18 cellular contexts compared by ENCODE assay signal in the genomic region with DNA sequence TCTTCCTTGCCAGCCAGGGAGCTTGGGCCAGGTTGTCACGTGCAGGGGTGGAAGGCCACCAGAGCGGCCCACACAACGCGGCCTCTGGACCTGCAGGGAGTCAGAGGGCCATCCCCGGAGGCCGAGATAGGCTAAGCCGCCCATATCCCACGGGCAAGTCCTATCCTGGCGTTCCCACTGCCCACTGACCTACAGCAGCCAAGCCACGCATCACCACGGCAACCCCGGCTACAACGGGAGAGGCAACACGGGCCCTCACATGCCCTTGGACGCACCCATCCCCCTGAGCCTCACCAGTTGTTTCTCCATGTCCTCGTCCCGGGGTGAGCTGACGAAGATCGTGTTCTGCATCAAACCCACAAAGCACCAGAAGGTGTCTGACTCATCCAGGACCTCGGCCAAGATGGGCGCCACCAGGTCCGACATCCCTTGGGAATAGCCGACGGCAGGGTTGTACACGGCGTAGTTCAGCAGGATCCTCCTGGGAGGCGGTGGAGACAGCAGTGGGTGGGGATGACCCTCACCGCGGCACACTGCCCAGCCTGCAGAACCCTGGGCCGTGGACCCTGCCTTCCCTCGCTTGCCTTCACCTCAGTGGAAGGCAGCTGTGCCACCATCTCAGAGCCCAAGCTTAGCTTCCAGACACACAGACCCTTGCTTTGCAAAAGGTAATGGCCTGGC.
A peak's percentile ranks its signal among the peaks of the same experiment; 100 is the strongest.
DNase-seq lines count a peak whose midpoint lies in the region; ATAC-seq, FAIRE-seq and TF ChIP-seq lines count a peak whose summit lies in the region.
"Had no signal": no experiment of that assay in that cellular context is flagged by ENCODE, and none has a peak within 500 bp of the region (broad histone marks: within the 10 kb centered on the region; RNA-seq: fewer than 3 reads in every experiment).

No MANE protein-coding gene starts in this region.

- H3K9me1 ChIP-seq in keratinocyte (ENCODE audit: control insufficient read depth, extremely low read depth, insufficient read depth, low read length) = no peaks in the 10 kb centered on the region

- no peak overlapping the region for H2AFZ ChIP-seq in keratinocyte (ENCODE audit: control insufficient read depth, low read length)

- ATAC-seq in Right ventricle myocardium superior (ENCODE audit: poor library complexity) = no peak
- no peak for ATAC-seq in GM18868 (IDR thresholded peaks at IDR 0.05; ENCODE audit: unreplicated experiment)
- ATAC-seq: gastroesophageal sphincter had no signal

- TF ChIP-seq CTCF in right atrium auricular region (IDR thresholded peaks at IDR 0.05) (no peak), keratinocyte (optimal IDR thresholded peaks at IDR 0.05 in 1 of 3, IDR thresholded peaks at IDR 0.05 in 1 of 3, conservative IDR thresholded peaks at IDR 0.05 in 1 of 3; ENCODE audit: extremely low read depth in 1 of 3, insufficient read depth in 2 of 3, low read length in 3 of 3) (no peak), type B pancreatic cell (conservative IDR thresholded peaks at IDR 0.05) (no peak)

- H3K4me2 ChIP-seq in keratinocyte (ENCODE audit: control insufficient read depth, extremely low read depth, insufficient read depth, low read depth, low read length) = no peak overlapping the region

- H3K27me3 Mint-ChIP-seq in type B pancreatic cell = no peaks in the 10 kb centered on the region
- H3K27me3 Mint-ChIP-seq: activated CD4-positive, alpha-beta memory T cell treated with anti-CD3 and anti-CD28 coated beads, Interleukin-2, amount 10 ng/mL, durations not matched to agents 7 days and 5 days; activated naive CD4-positive, alpha-beta T cell treated with anti-CD3 and anti-CD28 coated beads, Interleukin-2, amount 50 U/mL, for 24 hours had no signal

- peaks cover 32% of the 10 kb centered on the region for H3K4me1 Mint-ChIP-seq in type B pancreatic cell (ENCODE audit: unreplicated experiment)

- H3K9ac ChIP-seq in keratinocyte (ENCODE audit: control insufficient read depth, extremely low read depth, insufficient read depth, low read length) = no peak overlapping the region

- H3K79me2 ChIP-seq in keratinocyte (ENCODE audit: control insufficient read depth, insufficient read depth, low read length) = no peaks in the 10 kb centered on the region

- H3K9me3 ChIP-seq in right atrium auricular region (no peaks in the 10 kb centered on the region), keratinocyte (ENCODE audit: control insufficient read depth, low read depth, low read length) (no peaks in the 10 kb centered on the region)
- H3K9me3 ChIP-seq: gastroesophageal sphincter, HAP-1, neutrophil had no signal

- H3K36me3 ChIP-seq in right atrium auricular region = peaks cover 39% of the 10 kb centered on the region
- peaks cover 0 to 10% of the 10 kb centered on the region in 2 experiments for H3K36me3 ChIP-seq in keratinocyte (ENCODE audit: control insufficient read depth in 2 of 2, extremely low read depth in 1 of 2, insufficient read depth in 2 of 2, low read length in 2 of 2)
- H3K36me3 ChIP-seq: neutrophil had no signal

- H4K20me1 ChIP-seq in keratinocyte (ENCODE audit: control insufficient read depth, extremely low read depth, insufficient read depth, low read length) = no peaks in the 10 kb centered on the region

- H3K4me1 ChIP-seq in right atrium auricular region = peaks cover 0 to 20% of the 10 kb centered on the region in 2 donors
- no peaks in the 10 kb centered on the region for H3K4me1 ChIP-seq in keratinocyte (ENCODE audit: control insufficient read depth, extremely low read depth, insufficient read depth, low read length)

- no peaks in the 10 kb centered on the region for H3K9me3 Mint-ChIP-seq in type B pancreatic cell
- H3K9me3 Mint-ChIP-seq: activated CD4-positive, alpha-beta memory T cell treated with anti-CD3 and anti-CD28 coated beads, Interleukin-2, amount 10 ng/mL, durations not matched to agents 7 days and 5 days; activated naive CD4-positive, alpha-beta T cell treated with anti-CD3 and anti-CD28 coated beads, Interleukin-2, amount 50 U/mL, for 24 hours had no signal

- no peak overlapping the region for H3K27ac ChIP-seq in right atrium auricular region
- no peak overlapping the region for H3K27ac ChIP-seq in keratinocyte (ENCODE audit: control insufficient read depth, insufficient read depth, low read length)
- no peak overlapping the region for H3K27ac ChIP-seq in substantia nigra (ENCODE audit: low read depth, low read length, poor library complexity, severe bottlenecking)
- H3K27ac ChIP-seq: gastroesophageal sphincter, neutrophil had no signal

- DNase-seq in Right ventricle myocardium superior = peak; percentile 37
- DNase-seq in right atrium auricular region (ENCODE audit: low spot score) = no peak
- peak; percentile 95 for DNase-seq in astrocyte of the hippocampus (ENCODE audit: low read depth, low spot score)
- DNase-seq in keratinocyte (ENCODE audit: low read depth, low spot score) = peak; percentile 13
- peak; percentile 64 for DNase-seq in type B pancreatic cell (ENCODE audit: extremely low spot score, unreplicated experiment)
- no peak for DNase-seq in RCC 7860 (ENCODE audit: low spot score)
- no peak for DNase-seq in substantia nigra (lab: John Stamatoyannopoulos, UW)
- DNase-seq: activated CD4-positive, alpha-beta memory T cell treated with anti-CD3 and anti-CD28 coated beads, Interleukin-2, amount 10 ng/mL, durations not matched to agents 7 days and 5 days; DND-41; NCI-H1092; RPMI8226; stimulated activated CD4-positive, alpha-beta T cell treated with anti-CD3 and anti-CD28 coated beads, Interleukin-1b, Interleukin-23, amount 100 ng/mL, for 48 hours; T1000 had no signal

- H3K4me3 Mint-ChIP-seq in type B pancreatic cell = no peak overlapping the region
- H3K4me3 Mint-ChIP-seq: activated CD4-positive, alpha-beta memory T cell treated with anti-CD3 and anti-CD28 coated beads, Interleukin-2, amount 10 ng/mL, durations not matched to agents 7 days and 5 days; activated naive CD4-positive, alpha-beta T cell treated with anti-CD3 and anti-CD28 coated beads, Interleukin-2, amount 50 U/mL, for 24 hours had no signal

- FAIRE-seq in keratinocyte (lab: Jason Lieb, UNC) = no peak
- no peak for FAIRE-seq in RCC 7860 (lab: Jason Lieb, UNC)

- H3K27ac Mint-ChIP-seq in type B pancreatic cell = no peak overlapping the region
- H3K27ac Mint-ChIP-seq: activated CD4-positive, alpha-beta memory T cell treated with anti-CD3 and anti-CD28 coated beads, Interleukin-2, amount 10 ng/mL, durations not matched to agents 7 days and 5 days; activated naive CD4-positive, alpha-beta T cell treated with anti-CD3 and anti-CD28 coated beads, Interleukin-2, amount 50 U/mL, for 24 hours had no signal

- intact Hi-C loops in Right ventricle myocardium superior (cut with DNase I) = no loop called here

- peaks cover 5% of the 10 kb centered on the region for H3K36me3 Mint-ChIP-seq in type B pancreatic cell
- H3K36me3 Mint-ChIP-seq: activated naive CD4-positive, alpha-beta T cell treated with anti-CD3 and anti-CD28 coated beads, Interleukin-2, amount 50 U/mL, for 24 hours had no signal

- H3K27me3 ChIP-seq in right atrium auricular region (no peaks in the 10 kb centered on the region), keratinocyte (ENCODE audit: control insufficient read depth, extremely low read depth, insufficient read depth, low read length) (no peaks in the 10 kb centered on the region)
- H3K27me3 ChIP-seq: gastroesophageal sphincter had no signal

- dilution Hi-C loops in keratinocyte (cut with MboI; ENCODE audit: extremely low pct_ligation_motif_present, low sequenced_read_pairs) = no loop called here

- H3K4me3 ChIP-seq in right atrium auricular region (no peak overlapping the region), keratinocyte (ENCODE audit: control insufficient read depth in 2 of 3, extremely low read depth in 1 of 3, insufficient read depth in 2 of 3, low read depth in 1 of 3, low read length in 3 of 3) (no peak overlapping the region)
- H3K4me3 ChIP-seq: gastroesophageal sphincter, HAP-1 had no signal

Comparison
In these comparisons a context has a peak if more than half of its experiments do, and no peak if none do; other contexts are left out.
1. DNase-seq: peak in Right ventricle myocardium superior (single experiment), astrocyte of the hippocampus (single experiment), keratinocyte (single experiment) and type B pancreatic cell (single experiment); none in right atrium auricular region (single experiment), RCC 7860 (single experiment) and substantia nigra (0 of 49).